8 cellular contexts compared by ENCODE assay signal in genomic region chr2:191151315-191151698, GRCh38.
A peak's percentile ranks its signal among the peaks of the same experiment; 100 is the strongest.
DNase-seq lines count a peak whose midpoint lies in the region; ATAC-seq, FAIRE-seq and TF ChIP-seq lines count a peak whose summit lies in the region.

No MANE protein-coding gene starts in this region.

- peak overlapping the region; percentile 68 for H3K4me3 ChIP-seq in iPS-11a (ENCODE audit: low read depth, low read length)

- DNase-seq in activated CD4-positive, CD25-positive, alpha-beta regulatory T cell treated with anti-CD3 and anti-CD28 coated beads, Interleukin-2, amount 50 U/mL, for 72 hours = peak; percentile 41
- DNase-seq in activated CD4-positive, CD25-positive, alpha-beta regulatory T cell (lab: John Stamatoyannopoulos, UW) = no peak
- DNase-seq in stimulated activated naive CD8-positive, alpha-beta T cell treated with anti-CD3 and anti-CD28 coated beads, Interleukin-15, amount 100 ng/mL, for 72 hours = peak in 1 of 2 donors; percentile 55
- no peak for DNase-seq in RCC 7860 (ENCODE audit: low spot score)

- peaks cover 64% of the 10 kb centered on the region for H3K4me1 Mint-ChIP-seq in stimulated activated naive CD8-positive, alpha-beta T cell treated with anti-CD3 and anti-CD28 coated beads, Interleukin-15, amount 100 ng/mL, for 72 hours

- FAIRE-seq in RCC 7860 (lab: Jason Lieb, UNC) = no peak

- peak overlapping the region; percentile 92 to 94 for H3K27ac Mint-ChIP-seq in stimulated activated naive CD8-positive, alpha-beta T cell treated with anti-CD3 and anti-CD28 coated beads, Interleukin-15, amount 100 ng/mL, for 72 hours

- no peaks in the 10 kb centered on the region for H3K27me3 Mint-ChIP-seq in stimulated activated naive CD8-positive, alpha-beta T cell treated with anti-CD3 and anti-CD28 coated beads, Interleukin-15, amount 100 ng/mL, for 72 hours

- peak overlapping the region; percentile 38; the same call in 1 of the 2 replicates for H3K27ac ChIP-seq in VCaP

- no peak for TF ChIP-seq CTCF in VCaP (conservative IDR thresholded peaks at IDR 0.05)

- H3K9me3 Mint-ChIP-seq in stimulated activated naive CD8-positive, alpha-beta T cell treated with anti-CD3 and anti-CD28 coated beads, Interleukin-15, amount 100 ng/mL, for 72 hours = no peaks in the 10 kb centered on the region

- peak overlapping the region; percentile 91 to 92 for H3K4me3 Mint-ChIP-seq in stimulated activated naive CD8-positive, alpha-beta T cell treated with anti-CD3 and anti-CD28 coated beads, Interleukin-15, amount 100 ng/mL, for 72 hours

- peak; percentile 42 for ATAC-seq in stimulated activated naive CD8-positive, alpha-beta T cell treated with anti-CD3 and anti-CD28 coated beads, Interleukin-15, amount 100 ng/mL, for 72 hours
- ATAC-seq in GM18520 (IDR thresholded peaks at IDR 0.05; ENCODE audit: unreplicated experiment) (no peak), SK-N-SH treated with all-trans-retinoic acid at 6 μM for 48 hours (no peak)

TF ChIP-seq in SK-N-SH treated with all-trans-retinoic acid at 6 μM for 48 hours, 23 proteins besides CTCF, POLR2A, EP300 and RAD21:
- no peak for TF ChIP-seq ZNF70 (CRISPR knock-in tag; IDR thresholded peaks at IDR 0.05)
- TF ChIP-seq ZC3H10 (CRISPR knock-in tag; IDR thresholded peaks at IDR 0.05) = no peak
- no peak for TF ChIP-seq OSR1 (CRISPR knock-in tag; IDR thresholded peaks at IDR 0.05)
- TF ChIP-seq SNAI2 (CRISPR knock-in tag; IDR thresholded peaks at IDR 0.05) = no peak
- TF ChIP-seq TCF4 (CRISPR knock-in tag; IDR thresholded peaks at IDR 0.05; ENCODE audit: borderline replicate concordance) = no peak
- no peak for TF ChIP-seq BACH2 (CRISPR knock-in tag; IDR thresholded peaks at IDR 0.05; ENCODE audit: borderline replicate concordance)
